8 cellular contexts compared by ENCODE assay signal in genomic region chr10:5812283-5813090, GRCh38. TPM values are rescaled to one million over a fixed set of nuclear protein-coding genes. Genes with fewer than 3 reads are reported as not detected.
A peak's percentile ranks its signal among the peaks of the same experiment; 100 is the strongest.
DNase-seq lines count a peak whose midpoint lies in the region; ATAC-seq and TF ChIP-seq lines count a peak whose summit lies in the region.

No MANE protein-coding gene starts in this region.

- H3K27ac ChIP-seq in subcutaneous abdominal adipose tissue (ENCODE audit: low read depth, low read length), result peak overlapping the region; percentile 97

- peaks cover 65% of the 10 kb centered on the region for H3K4me1 Mint-ChIP-seq in activated T-cell treated with anti-CD3 and anti-CD28 coated beads, Interleukin-2, amount 50 U/mL, for 24 hours (ENCODE audit: low read depth)
- peaks cover 54 to 85% (median 68%) of the 10 kb centered on the region in 3 donors for H3K4me1 Mint-ChIP-seq in naive B cell

- peaks cover 6% of the 10 kb centered on the region for H3K9me3 Mint-ChIP-seq in activated T-cell treated with anti-CD3 and anti-CD28 coated beads, Interleukin-2, amount 50 U/mL, for 24 hours
- H3K9me3 Mint-ChIP-seq in naive B cell, result peaks cover 0 to 3% (median 0%) of the 10 kb centered on the region in 7 donors

- peak; percentile 63 for DNase-seq in GM12865 (ENCODE audit: low read depth)
- peak; percentile 43 for DNase-seq in HEK293T (ENCODE audit: extremely low spot score)
- DNase-seq in NCI-H146 treated with DMSO at 0.1 percent for 48 hours (lab: John Stamatoyannopoulos, UW; ENCODE audit: unreplicated experiment), result peak; percentile 63
- no peak for DNase-seq in activated T-cell treated with anti-CD3 and anti-CD28 coated beads, Interleukin-2, amount 50 U/mL, for 24 hours
- peak; percentile 47 for DNase-seq in naive B cell
- no peak for DNase-seq in NCI-H187 treated with DMSO at 0.1 percent for 48 hours (lab: John Stamatoyannopoulos, UW)

- H3K9ac ChIP-seq in subcutaneous abdominal adipose tissue (ENCODE audit: low read length in 5 of 5), result peak overlapping the region; percentile 88 to 96 (median 96)

- peak overlapping the region; percentile 98 for H3K27ac Mint-ChIP-seq in activated T-cell treated with anti-CD3 and anti-CD28 coated beads, Interleukin-2, amount 50 U/mL, for 24 hours
- H3K27ac Mint-ChIP-seq in naive B cell, result peak overlapping the region; percentile 68 to 97 (median 85)

- peak; percentile 42 for ATAC-seq in esophagus mucosa
- peak; percentile 8 to 12 for ATAC-seq in naive B cell (ENCODE audit: low read depth in 2 of 2)

- peaks cover 0 to 6% (median 0%) of the 10 kb centered on the region in 5 donors for H3K36me3 ChIP-seq in subcutaneous abdominal adipose tissue (ENCODE audit: control insufficient read depth in 5 of 5, insufficient read depth in 5 of 5, low read length in 5 of 5)

- H3K36me3 Mint-ChIP-seq in activated T-cell treated with anti-CD3 and anti-CD28 coated beads, Interleukin-2, amount 50 U/mL, for 24 hours (ENCODE audit: low read depth), result peaks cover 64% of the 10 kb centered on the region
- H3K36me3 Mint-ChIP-seq in naive B cell, result peaks cover 0 to 13% of the 10 kb centered on the region in 2 donors

- POLR2A ChIA-PET in HEK293T (lab: Yijun Ruan, JAX), result interaction anchor here (0.8 to 2.2 kb wide), 10 partner anchors 8 to 135 kb away, joined by 3 to 19 read pairs (median 4); partner anchors contain the start of genes ANKRD16 and FBH1

- CTCF ChIA-PET in HEK293T (lab: Yijun Ruan, JAX), result interaction anchor here (0.9 kb wide), 1 partner anchor 78 kb away, joined by 4 read pairs; the partner anchor contains the start of genes ANKRD16 and FBH1

- no peaks in the 10 kb centered on the region for H3K27me3 ChIP-seq in subcutaneous abdominal adipose tissue (ENCODE audit: control insufficient read depth in 5 of 5, insufficient read depth in 4 of 5, low read length in 5 of 5)

- TF ChIP-seq CTCF in GM12865 (IDR thresholded peaks at IDR 0.05; ENCODE audit: insufficient read depth, low read depth, low read length, missing control alignments), result no peak

- H3K4me3 Mint-ChIP-seq in activated T-cell treated with anti-CD3 and anti-CD28 coated beads, Interleukin-2, amount 50 U/mL, for 24 hours, result peak overlapping the region; percentile 89
- H3K4me3 Mint-ChIP-seq in naive B cell, result peak overlapping the region; percentile 84 to 99 (median 97)

- no peaks in the 10 kb centered on the region for H3K27me3 Mint-ChIP-seq in activated T-cell treated with anti-CD3 and anti-CD28 coated beads, Interleukin-2, amount 50 U/mL, for 24 hours
- no peaks in the 10 kb centered on the region for H3K27me3 Mint-ChIP-seq in naive B cell

- H3K4me1 ChIP-seq in subcutaneous abdominal adipose tissue (ENCODE audit: control insufficient read depth in 5 of 5, insufficient read depth in 5 of 5, low read length in 5 of 5), result peaks cover 10 to 47% (median 44%) of the 10 kb centered on the region in 5 donors

- peak overlapping the region; percentile 99 for H3K4me3 ChIP-seq in GM12865 (ENCODE audit: low read depth, low read length)
- peak overlapping the region; percentile 84 to 97 (median 91) for H3K4me3 ChIP-seq in subcutaneous abdominal adipose tissue (ENCODE audit: low read depth in 1 of 5, low read length in 5 of 5)

- no peaks in the 10 kb centered on the region for H3K9me3 ChIP-seq in subcutaneous abdominal adipose tissue (ENCODE audit: control insufficient read depth in 5 of 5, low read length in 5 of 5)

TF ChIP-seq in HEK293T, 16 proteins besides CTCF, POLR2A, EP300 and RAD21:
- TF ChIP-seq SUZ12 (IDR thresholded peaks at IDR 0.05) (no peak), PKNOX1 (IDR thresholded peaks at IDR 0.05) (0 out of 2 replicates have a peak, but pooled peaks have one; percentile 4), L3MBTL2 (conservative IDR thresholded peaks at IDR 0.05) (peak; percentile 53; the same call in 1 of the 2 replicates), TARDBP (IDR thresholded peaks at IDR 0.05) (no peak), ARNT (IDR thresholded peaks at IDR 0.05) (no peak), ELF4 (IDR thresholded peaks at IDR 0.05) (no peak), CTBP1 (IDR thresholded peaks at IDR 0.05; ENCODE audit: borderline replicate concordance) (no peak), FOXM1 (IDR thresholded peaks at IDR 0.05; ENCODE audit: borderline replicate concordance) (no peak), NFRKB (IDR thresholded peaks at IDR 0.05) (no peak), SP1 (IDR thresholded peaks at IDR 0.05) (no peak), FOXK2 (IDR thresholded peaks at IDR 0.05) (no peak), HDGF (IDR thresholded peaks at IDR 0.05; ENCODE audit: borderline replicate concordance) (no peak), ZNF384 (IDR thresholded peaks at IDR 0.05) (0 out of 2 replicates have a peak, but pooled peaks have one; percentile 12)
TF ChIP-seq in HEK293T: peak in this region for 3.

RNA-seq across cellular contexts. Expression of gene GDI2, which starts 0.7 kb away (rescaled TPM):
- 164 TPM for total RNA-seq in esophagus mucosa
- 100 to 1,000 TPM; 380 to 482 (median 401) TPM for polyA plus RNA-seq in naive B cell (ENCODE audit: low read depth in 6 of 6)

Comparison
In these comparisons a context has a peak if more than half of its experiments do, and no peak if none do; other contexts are left out.
1. DNase-seq: peak in GM12865 (single experiment), HEK293T (single experiment), NCI-H146 treated with DMSO at 0.1 percent for 48 hours (single experiment) and naive B cell (single experiment); none in activated T-cell treated with anti-CD3 and anti-CD28 coated beads, Interleukin-2, amount 50 U/mL, for 24 hours (single experiment) and NCI-H187 treated with DMSO at 0.1 percent for 48 hours (single experiment).